In genomic region chr2:5515693-5516092, GRCh38 we compare ENCODE assay signal across 3 cellular contexts.
"Had no signal": no experiment of that assay in that cellular context is flagged by ENCODE, and none has a peak within 500 bp of the region (broad histone marks: within the 10 kb centered on the region; RNA-seq: fewer than 3 reads in every experiment).

No MANE protein-coding gene starts in this region.

- DNase-seq: GDM1, GF-D8 had no signal

- H3K4me3 ChIP-seq: GM12878 had no signal
